ENCODE assay signal across 1 cellular context in genomic region chr1:44677201-44677520, GRCh38.
A peak's percentile ranks its signal among the peaks of the same experiment; 100 is the strongest.
TF ChIP-seq lines count a peak whose summit lies in the region.

No MANE protein-coding gene starts in this region.

TF ChIP-seq in K562, 482 proteins besides CTCF, POLR2A, EP300 and RAD21 (continued from another document):
- TF ChIP-seq NELFE (IDR thresholded peaks at IDR 0.05; ENCODE audit: insufficient read depth, insufficient read length): no peak
- TF ChIP-seq MBD2 (IDR thresholded peaks at IDR 0.05; ENCODE audit: borderline replicate concordance, low read depth): no peak
- TF ChIP-seq HCFC1 (IDR thresholded peaks at IDR 0.05; ENCODE audit: low read depth, low read length): no peak
- TF ChIP-seq CHCHD3 (CRISPR knock-in tag; IDR thresholded peaks at IDR 0.05): no peak
- no peak for TF ChIP-seq ZBTB8A (IDR thresholded peaks at IDR 0.05; ENCODE audit: partially characterized antibody)
- TF ChIP-seq NCOA1 (IDR thresholded peaks at IDR 0.05; ENCODE audit: low read depth): no peak
- 0 out of 2 replicates have a peak, but pooled peaks have one; percentile 16 for TF ChIP-seq ZNF584 (CRISPR knock-in tag; IDR thresholded peaks at IDR 0.05; ENCODE audit: low read depth)
- no peak for TF ChIP-seq IFI16 (CRISPR knock-in tag; IDR thresholded peaks at IDR 0.05)
- TF ChIP-seq E2F3 (CRISPR knock-in tag; IDR thresholded peaks at IDR 0.05): no peak
- TF ChIP-seq HDGF (IDR thresholded peaks at IDR 0.05): no peak
- no peak for TF ChIP-seq PPARD (CRISPR knock-in tag; IDR thresholded peaks at IDR 0.05)
- peak; percentile 73 for TF ChIP-seq CTCFL (IDR thresholded peaks at IDR 0.05; ENCODE audit: borderline replicate concordance, insufficient read depth, low read depth, low read length, poor library complexity, severe bottlenecking)
- no peak for TF ChIP-seq SIX5 (IDR thresholded peaks at IDR 0.05; ENCODE audit: borderline replicate concordance in 1 of 2, insufficient read depth in 1 of 2, low read depth in 1 of 2, low read length in 2 of 2)
- no peak for TF ChIP-seq RUNX1 (IDR thresholded peaks at IDR 0.05; ENCODE audit: low read depth)
- no peak for TF ChIP-seq ZNF175 (CRISPR knock-in tag; IDR thresholded peaks at IDR 0.05; ENCODE audit: low read depth)
- TF ChIP-seq ZNF146 (CRISPR knock-in tag; IDR thresholded peaks at IDR 0.05; ENCODE audit: unreplicated experiment): no peak
- TF ChIP-seq U2AF1 (optimal IDR thresholded peaks at IDR 0.05; ENCODE audit: low read depth, low read length): no peak
- TF ChIP-seq ZKSCAN1 (IDR thresholded peaks at IDR 0.05; ENCODE audit: low read depth, low read length): no peak
- no peak for TF ChIP-seq DNMT1 (IDR thresholded peaks at IDR 0.05)
- TF ChIP-seq HMBOX1 (IDR thresholded peaks at IDR 0.05): peak; percentile 82
- TF ChIP-seq ARID3A (IDR thresholded peaks at IDR 0.05; ENCODE audit: borderline replicate concordance, low read depth, low read length): 0 out of 2 replicates have a peak, but pooled peaks have one; percentile 24
- peak; percentile 41 for TF ChIP-seq BRD9 (IDR thresholded peaks at IDR 0.05; ENCODE audit: low read depth, partially characterized antibody)
- TF ChIP-seq ZNF197 (CRISPR knock-in tag; IDR thresholded peaks at IDR 0.05; ENCODE audit: low read depth): no peak
- TF ChIP-seq ELF1 (tag; IDR thresholded peaks at IDR 0.05): no peak
- no peak for TF ChIP-seq ZBTB7A (IDR thresholded peaks at IDR 0.05; ENCODE audit: borderline replicate concordance, control insufficient read depth, low read depth, low read length)
- TF ChIP-seq ZC3H11A (IDR thresholded peaks at IDR 0.05; ENCODE audit: low read depth, low read length): no peak
- TF ChIP-seq SMARCB1 (IDR thresholded peaks at IDR 0.05; ENCODE audit: insufficient read length, low read depth): no peak
- TF ChIP-seq ZNF589 (CRISPR knock-in tag; IDR thresholded peaks at IDR 0.05; ENCODE audit: low read depth): no peak
